In the genomic region with DNA sequence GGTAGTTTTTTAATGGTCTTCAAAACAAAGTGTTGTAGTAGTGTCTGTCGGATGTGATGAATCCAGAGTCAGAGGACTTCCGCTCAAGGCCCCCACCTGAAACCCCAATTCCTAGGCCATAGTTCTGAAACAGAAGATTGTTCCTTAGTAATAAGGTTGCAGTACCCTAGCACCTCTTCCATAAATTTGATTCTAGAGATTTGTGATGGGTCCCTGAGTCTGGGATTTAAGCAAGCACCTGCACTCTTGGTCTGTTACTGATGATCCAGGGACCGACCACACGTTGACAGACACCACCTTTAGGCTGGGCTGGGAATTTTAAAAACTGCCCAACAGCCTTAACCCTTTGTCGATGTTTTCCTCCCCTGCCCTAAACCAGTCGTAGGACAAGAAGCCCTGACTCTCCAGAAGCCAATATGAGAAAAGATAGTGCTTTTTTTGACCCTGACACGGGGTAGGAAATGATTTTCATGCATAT, we compare ENCODE assay signal across 8 cellular contexts. TPM values are rescaled to one million over a fixed set of nuclear protein-coding genes. Genes with fewer than 3 reads are reported as not detected.
A peak's percentile ranks its signal among the peaks of the same experiment; 100 is the strongest.
DNase-seq lines count a peak whose midpoint lies in the region; ATAC-seq and TF ChIP-seq lines count a peak whose summit lies in the region.

No MANE protein-coding gene starts in this region.

- no peaks in the 10 kb centered on the region for H3K27me3 Mint-ChIP-seq in WTC11 (ENCODE audit: low read depth)

- ATAC-seq in WTC11 (peak; percentile 71), GM19324 (IDR thresholded peaks at IDR 0.05; ENCODE audit: low FRiP score, unreplicated experiment) (no peak), HG03108 (IDR thresholded peaks at IDR 0.05; ENCODE audit: unreplicated experiment) (no peak)

- POLR2A ChIA-PET in WTC11 (lab: Charles Lee) = no interaction called here

- DNase-seq in EH (ENCODE audit: low read depth) (peak; percentile 34), HuH-7.5 (ENCODE audit: low spot score) (peak; percentile 52), WTC11 (ENCODE audit: low spot score) (peak; percentile 22), globus pallidus (ENCODE audit: low spot score) (peak; percentile 9), retina (peak; percentile 44)
- DNase-seq in activated CD8-positive, alpha-beta memory T cell treated with anti-CD3 and anti-CD28 coated beads for 24 hours = no peak

- H3K36me3 Mint-ChIP-seq in WTC11 = peaks cover 11% of the 10 kb centered on the region

- H3K4me3 Mint-ChIP-seq in WTC11 = peak overlapping the region; percentile 92

- peaks cover 6% of the 10 kb centered on the region for H3K9me3 Mint-ChIP-seq in WTC11

- peaks cover 31% of the 10 kb centered on the region for H3K4me1 Mint-ChIP-seq in WTC11

- H3K27ac Mint-ChIP-seq in WTC11 = peak overlapping the region; percentile 81

- no peak for TF ChIP-seq CTCF in WTC11 (IDR thresholded peaks at IDR 0.05)

- CTCF ChIA-PET in WTC11 (lab: Charles Lee) = interaction anchor here (1.7 to 2.1 kb wide), 2 partner anchors 15 to 21 kb away, joined by 5 to 20 read pairs; no protein-coding TSS in a partner anchor

TF ChIP-seq in WTC11, 78 proteins besides CTCF, POLR2A, EP300 and RAD21:
- TF ChIP-seq, protein P1, sequence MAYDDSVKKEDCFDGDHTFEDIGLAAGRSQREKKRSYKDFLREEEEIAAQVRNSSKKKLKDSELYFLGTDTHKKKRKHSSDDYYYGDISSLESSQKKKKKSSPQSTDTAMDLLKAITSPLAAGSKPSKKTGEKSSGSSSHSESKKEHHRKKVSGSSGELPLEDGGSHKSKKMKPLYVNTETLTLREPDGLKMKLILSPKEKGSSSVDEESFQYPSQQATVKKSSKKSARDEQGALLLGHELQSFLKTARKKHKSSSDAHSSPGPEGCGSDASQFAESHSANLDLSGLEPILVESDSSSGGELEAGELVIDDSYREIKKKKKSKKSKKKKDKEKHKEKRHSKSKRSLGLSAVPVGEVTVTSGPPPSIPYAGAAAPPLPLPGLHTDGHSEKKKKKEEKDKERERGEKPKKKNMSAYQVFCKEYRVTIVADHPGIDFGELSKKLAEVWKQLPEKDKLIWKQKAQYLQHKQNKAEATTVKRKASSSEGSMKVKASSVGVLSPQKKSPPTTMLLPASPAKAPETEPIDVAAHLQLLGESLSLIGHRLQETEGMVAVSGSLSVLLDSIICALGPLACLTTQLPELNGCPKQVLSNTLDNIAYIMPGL (CRISPR knock-in tag; IDR thresholded peaks at IDR 0.05) = 0 out of 2 replicates have a peak, but pooled peaks have one; percentile 42
- TF ChIP-seq TEAD4 (CRISPR knock-in tag; IDR thresholded peaks at IDR 0.05) (no peak), HMGA2 (CRISPR knock-in tag; IDR thresholded peaks at IDR 0.05) (no peak)

RNA-seq across cellular contexts. Expression of a gene that starts 1.2 kb away (rescaled TPM):
- total RNA-seq in WTC11 (2021) = 25.1 to 27.5 TPM (median 26.7 TPM) in 3 replicates

RNA-seq across cellular contexts. Expression of a gene that starts 1.3 kb away (rescaled TPM):
- total RNA-seq in WTC11 (2021) = 0.15 TPM in 1 of 3 replicates, not detected in the others

RNA-seq across cellular contexts. Expression of a gene that starts 56.5 kb away (rescaled TPM):
- total RNA-seq in WTC11 (2021) = 0.68 to 1.4 TPM (median 1.2 TPM) in 3 replicates
